ENCODE assay signal across 8 cellular contexts in the genomic region with DNA sequence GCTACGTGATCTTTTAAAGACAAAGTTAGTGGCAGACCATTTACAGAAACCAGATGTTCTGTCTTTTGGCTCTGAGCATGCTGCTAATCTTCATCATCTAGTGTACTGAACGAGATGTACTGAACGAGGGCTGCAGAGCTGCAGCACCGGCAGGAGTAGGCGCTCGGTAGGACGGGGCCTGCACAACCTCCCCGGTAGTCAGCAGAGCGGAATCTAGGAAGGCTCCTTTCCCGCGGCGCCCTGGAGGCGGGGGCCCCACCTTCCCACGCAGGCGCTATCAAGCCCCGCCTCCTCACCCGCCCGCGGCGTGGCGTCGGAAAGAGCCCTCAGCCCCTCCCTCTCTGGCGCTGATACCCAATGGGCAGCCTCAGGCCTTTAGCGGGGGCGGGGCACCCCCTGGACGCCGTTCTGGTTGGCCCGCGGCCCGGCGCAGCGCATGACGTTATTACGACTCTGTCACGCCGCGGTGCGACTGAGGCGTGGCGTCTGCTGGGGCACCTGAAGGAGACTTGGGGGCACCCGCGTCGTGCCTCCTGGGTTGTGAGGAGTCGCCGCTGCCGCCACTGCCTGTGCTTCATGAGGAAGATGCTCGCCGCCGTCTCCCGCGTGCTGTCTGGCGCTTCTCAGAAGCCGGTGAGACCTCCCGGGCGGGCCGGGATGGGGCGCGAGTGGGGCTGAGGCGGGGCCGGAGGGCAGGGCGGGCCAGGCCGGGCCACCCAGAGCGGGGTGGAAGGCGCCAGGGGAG. TPM values are rescaled to one million over a fixed set of nuclear protein-coding genes. Genes with fewer than 3 reads are reported as not detected.
DNase-seq lines count a peak whose midpoint lies in the region; ATAC-seq and TF ChIP-seq lines count a peak whose summit lies in the region.

PDHA1 (plus strand) TSS at position 466 of the 745 bp plus-strand sequence; CDS start at position 577, 111 bp downstream.

- peak; percentile 98 for ATAC-seq in GM21717 (IDR thresholded peaks at IDR 0.05; ENCODE audit: unreplicated experiment)

- peaks cover 20% of the 10 kb centered on the region for H3K27me3 Mint-ChIP-seq in activated T-cell treated with anti-CD3 and anti-CD28 coated beads, Interleukin-2, amount 50 U/mL, for 24 hours

- H3K36me3 Mint-ChIP-seq in activated T-cell treated with anti-CD3 and anti-CD28 coated beads, Interleukin-2, amount 50 U/mL, for 24 hours (ENCODE audit: low read depth): peaks cover 17% of the 10 kb centered on the region

- no peaks in the 10 kb centered on the region for H3K27me3 ChIP-seq in mucosa of stomach (ENCODE audit: control insufficient read depth, insufficient read depth, low read length)

- H3K4me3 Mint-ChIP-seq in activated T-cell treated with anti-CD3 and anti-CD28 coated beads, Interleukin-2, amount 50 U/mL, for 24 hours: peak within 1 kb of the TSS; percentile 84

- no peaks in the 10 kb centered on the region for H3K4me1 ChIP-seq in mucosa of stomach (ENCODE audit: control insufficient read depth, insufficient read depth, low read length)

- H3K4me1 Mint-ChIP-seq in activated T-cell treated with anti-CD3 and anti-CD28 coated beads, Interleukin-2, amount 50 U/mL, for 24 hours (ENCODE audit: low read depth): peaks cover 19% of the 10 kb centered on the region

- no peaks in the 10 kb centered on the region for H3K36me3 ChIP-seq in mucosa of stomach (ENCODE audit: control insufficient read depth, insufficient read depth, low read length)

- DNase-seq in DMS153 treated with DMSO at 0.1 percent for 48 hours (lab: John Stamatoyannopoulos, UW; ENCODE audit: unreplicated experiment) (peak; percentile 65), KBM-7 (peak; percentile 98), epithelial cell of proximal tubule (ENCODE audit: low read depth) (no peak)
- DNase-seq in activated T-cell treated with anti-CD3 and anti-CD28 coated beads, Interleukin-2, amount 50 U/mL, for 24 hours: peak; percentile 91
- peak; percentile 74 to 78 for DNase-seq in stimulated activated CD8-positive, alpha-beta memory T cell treated with anti-CD3 and anti-CD28 coated beads, Interleukin-7, amount 100 ng/mL, for 1 hour (ENCODE audit: low read depth in 2 of 2)

- in situ Hi-C loops in KBM-7 (cut with MboI; ENCODE audit: low pct_unique_long_range_greater_than_20kb, low sequenced_read_pairs): loop anchor here (25.0 kb wide), 1 partner anchor 406 kb away; no protein-coding TSS in a partner anchor

- H3K27ac Mint-ChIP-seq in activated T-cell treated with anti-CD3 and anti-CD28 coated beads, Interleukin-2, amount 50 U/mL, for 24 hours: peak within 1 kb of the TSS; percentile 90

- peak within 1 kb of the TSS; percentile 79 for H3K9ac ChIP-seq in mucosa of stomach (ENCODE audit: low read length)

- TF ChIP-seq CTCF in epithelial cell of proximal tubule (conservative IDR thresholded peaks at IDR 0.05; ENCODE audit: low read depth, low read length): no peak

- H3K4me3 ChIP-seq in epithelial cell of proximal tubule (ENCODE audit: low read depth, low read length) (peak within 1 kb of the TSS; percentile 77), mucosa of stomach (ENCODE audit: low read length) (peak within 1 kb of the TSS; percentile 60)

- no peaks in the 10 kb centered on the region for H3K9me3 Mint-ChIP-seq in activated T-cell treated with anti-CD3 and anti-CD28 coated beads, Interleukin-2, amount 50 U/mL, for 24 hours

- no peaks in the 10 kb centered on the region for H3K9me3 ChIP-seq in mucosa of stomach (ENCODE audit: control insufficient read depth, low read length)

TF ChIP-seq in PFSK-1, 5 proteins besides CTCF, POLR2A, EP300 and RAD21:
- TF ChIP-seq FOXP2 (optimal IDR thresholded peaks at IDR 0.05; ENCODE audit: borderline replicate concordance, extremely low read depth, extremely low read length, insufficient read depth): peak; percentile 62
- TF ChIP-seq REST (IDR thresholded peaks at IDR 0.05; ENCODE audit: insufficient read depth in 1 of 2, low read depth in 2 of 2, low read length in 2 of 2): no peak
- no peak for TF ChIP-seq SIN3A (IDR thresholded peaks at IDR 0.05; ENCODE audit: borderline replicate concordance, insufficient read depth, low read length)
- TF ChIP-seq TAF1 (IDR thresholded peaks at IDR 0.05; ENCODE audit: borderline replicate concordance, insufficient read depth, low read length): no peak
- TF ChIP-seq POLR2AphosphoS5 (IDR thresholded peaks at IDR 0.05; ENCODE audit: low read depth, low read length): peak; percentile 56; the same call in 1 of the 2 replicates

RNA-seq across cellular contexts. Expression of gene PDHA1, which starts in this region (rescaled TPM):
- polyA plus RNA-seq in PFSK-1 (2012; ENCODE audit: insufficient read length, low read depth): 240 TPM
- 77.6 and 147 TPM in 2 replicates for total RNA-seq in epithelial cell of proximal tubule
